8 cellular contexts compared by ENCODE assay signal in genomic region chr10:3482200-3482993, GRCh38.
DNase-seq lines count a peak whose midpoint lies in the region; ATAC-seq and TF ChIP-seq lines count a peak whose summit lies in the region.

No MANE protein-coding gene starts in this region.

- no peak overlapping the region for H3K4me3 Mint-ChIP-seq in WTC11
- peak overlapping the region; percentile 34 for H3K4me3 Mint-ChIP-seq in stimulated activated memory B cell treated with anti-CD40 and anti-IgM and Interleukin-4, amounts not matched to agents 10 μg/mL and 1 μg/mL and 100 μg/mL, for 72 hours

- TF ChIP-seq CTCF in NB4 (IDR thresholded peaks at IDR 0.05; ENCODE audit: low read depth, low read length) (no peak), WTC11 (IDR thresholded peaks at IDR 0.05) (no peak)

- peaks cover 42% of the 10 kb centered on the region for H3K4me1 Mint-ChIP-seq in WTC11
- peaks cover 68% of the 10 kb centered on the region for H3K4me1 Mint-ChIP-seq in stimulated activated memory B cell treated with anti-CD40 and anti-IgM and Interleukin-4, amounts not matched to agents 10 μg/mL and 1 μg/mL and 100 μg/mL, for 72 hours

- DNase-seq in A172 (ENCODE audit: low spot score): peak; percentile 95
- DNase-seq in NB4 (ENCODE audit: low read depth): peak; percentile 82
- no peak for DNase-seq in WTC11 (ENCODE audit: low spot score)
- peak; percentile 68 for DNase-seq in hepatic stellate cell (ENCODE audit: low spot score)
- DNase-seq in epidermal melanocyte (ENCODE audit: insufficient read length, low spot score): no peak

- H3K4me3 ChIP-seq in NB4 (ENCODE audit: low read depth, low read length): no peak overlapping the region

- ATAC-seq in GM18517 (IDR thresholded peaks at IDR 0.05; ENCODE audit: unreplicated experiment) (peak; percentile 49), WTC11 (0 out of 2 replicates have a peak, but pooled peaks have one; percentile 29), GM18861 (IDR thresholded peaks at IDR 0.05; ENCODE audit: unreplicated experiment) (no peak)
- ATAC-seq in stimulated activated memory B cell treated with anti-CD40 and anti-IgM and Interleukin-4, amounts not matched to agents 10 μg/mL and 1 μg/mL and 100 μg/mL, for 72 hours: no peak

- no peaks in the 10 kb centered on the region for H3K27me3 Mint-ChIP-seq in WTC11 (ENCODE audit: low read depth)
- H3K27me3 Mint-ChIP-seq in stimulated activated memory B cell treated with anti-CD40 and anti-IgM and Interleukin-4, amounts not matched to agents 10 μg/mL and 1 μg/mL and 100 μg/mL, for 72 hours: no peaks in the 10 kb centered on the region

- POLR2A ChIA-PET in WTC11 (lab: Charles Lee): no interaction called here

- TF ChIP-seq POLR2A in NB4 (IDR thresholded peaks at IDR 0.05; ENCODE audit: extremely low read depth, insufficient read length): no peak

- no peaks in the 10 kb centered on the region for H3K36me3 Mint-ChIP-seq in WTC11
- peaks cover 3% of the 10 kb centered on the region for H3K36me3 Mint-ChIP-seq in stimulated activated memory B cell treated with anti-CD40 and anti-IgM and Interleukin-4, amounts not matched to agents 10 μg/mL and 1 μg/mL and 100 μg/mL, for 72 hours

- peaks cover 16% of the 10 kb centered on the region; the same call in 1 of the 2 replicates for H3K9me3 Mint-ChIP-seq in WTC11
- H3K9me3 Mint-ChIP-seq in stimulated activated memory B cell treated with anti-CD40 and anti-IgM and Interleukin-4, amounts not matched to agents 10 μg/mL and 1 μg/mL and 100 μg/mL, for 72 hours: peaks cover 1% of the 10 kb centered on the region

- peak overlapping the region; percentile 60; the same call in 1 of the 2 replicates for H3K27ac Mint-ChIP-seq in WTC11
- peak overlapping the region; percentile 20 for H3K27ac Mint-ChIP-seq in stimulated activated memory B cell treated with anti-CD40 and anti-IgM and Interleukin-4, amounts not matched to agents 10 μg/mL and 1 μg/mL and 100 μg/mL, for 72 hours

- CTCF ChIA-PET in WTC11 (lab: Charles Lee): interaction anchor here (0.7 kb wide), 1 partner anchor 30 kb away, joined by 3 read pairs; no protein-coding TSS in a partner anchor

TF ChIP-seq in WTC11, 78 proteins besides CTCF, POLR2A, EP300 and RAD21:
- no peak for TF ChIP-seq E2F4 (CRISPR knock-in tag; IDR thresholded peaks at IDR 0.05; ENCODE audit: borderline replicate concordance, low read depth)
- no peak for TF ChIP-seq ZNF416 (CRISPR knock-in tag; IDR thresholded peaks at IDR 0.05)
- no peak for TF ChIP-seq MLX (CRISPR knock-in tag; IDR thresholded peaks at IDR 0.05)
TF ChIP-seq in WTC11: peak in this region for 0.

Comparison
In these comparisons a context has a peak if more than half of its experiments do, and no peak if none do; other contexts are left out.
1. DNase-seq: peak in A172 (single experiment), NB4 (single experiment) and hepatic stellate cell (single experiment); none in WTC11 (single experiment) and epidermal melanocyte (single experiment).
2. ATAC-seq: peak in GM18517 (single experiment) and WTC11 (single experiment); none in stimulated activated memory B cell treated with anti-CD40 and anti-IgM and Interleukin-4, amounts not matched to agents 10 μg/mL and 1 μg/mL and 100 μg/mL, for 72 hours (single experiment) and GM18861 (single experiment).